3 cellular contexts compared by ENCODE assay signal in genomic region chr22:45628508-45628907, GRCh38.
TF ChIP-seq lines count a peak whose summit lies in the region.

No MANE protein-coding gene starts in this region.

TF ChIP-seq in A549, 52 proteins besides CTCF, POLR2A, EP300 and RAD21:
- no peak for TF ChIP-seq KDM5A (IDR thresholded peaks at IDR 0.05)
- no peak for TF ChIP-seq TFCP2L1 (CRISPR knock-in tag; IDR thresholded peaks at IDR 0.05)
- no peak for TF ChIP-seq REST (IDR thresholded peaks at IDR 0.05)
- no peak for TF ChIP-seq RCOR1 (IDR thresholded peaks at IDR 0.05; ENCODE audit: low read depth, low read length)
- TF ChIP-seq ZFP36 (IDR thresholded peaks at IDR 0.05; ENCODE audit: borderline replicate concordance, partially characterized antibody) = no peak
- no peak for TF ChIP-seq EHF (CRISPR knock-in tag; IDR thresholded peaks at IDR 0.05)
- TF ChIP-seq CEBPB (IDR thresholded peaks at IDR 0.05) = no peak
- no peak for TF ChIP-seq MAX (IDR thresholded peaks at IDR 0.05)
- TF ChIP-seq FOSB (CRISPR knock-in tag; IDR thresholded peaks at IDR 0.05) = no peak
- no peak for TF ChIP-seq HOXB5 (CRISPR knock-in tag; IDR thresholded peaks at IDR 0.05)
- TF ChIP-seq ZC3H11A (IDR thresholded peaks at IDR 0.05) = no peak
- TF ChIP-seq PHF8 (IDR thresholded peaks at IDR 0.05; ENCODE audit: borderline replicate concordance, low read depth) = no peak
- TF ChIP-seq HDAC2 (IDR thresholded peaks at IDR 0.05) = no peak
- no peak for TF ChIP-seq ZNF302 (CRISPR knock-in tag; IDR thresholded peaks at IDR 0.05)
TF ChIP-seq in A549: peak in this region for 0.

TF ChIP-seq in GM23338, 12 proteins besides CTCF, POLR2A, EP300 and RAD21:
- TF ChIP-seq STAT1 (IDR thresholded peaks at IDR 0.05; ENCODE audit: unreplicated experiment) = no peak
- TF ChIP-seq ETS1 (IDR thresholded peaks at IDR 0.05) = no peak
- TF ChIP-seq EZH2phosphoT487 (IDR thresholded peaks at IDR 0.05; ENCODE audit: unreplicated experiment) = no peak

TF ChIP-seq in H1, 55 proteins besides CTCF, POLR2A, EP300 and RAD21:
- peak; percentile 83 for TF ChIP-seq MAX (IDR thresholded peaks at IDR 0.05)
- TF ChIP-seq KDM5A (IDR thresholded peaks at IDR 0.05; ENCODE audit: low read length) = no peak
